33 cellular contexts compared by ENCODE assay signal in genomic region chr2:60875520-60875919, GRCh38.
"Had no signal": no experiment of that assay in that cellular context is flagged by ENCODE, and none has a peak within 500 bp of the region (broad histone marks: within the 10 kb centered on the region; RNA-seq: fewer than 3 reads in every experiment).

No MANE protein-coding gene starts in this region.

- H3K27me3 Mint-ChIP-seq: activated CD4-positive, alpha-beta T cell treated with anti-CD3 and anti-CD28 coated beads for 36 hours; activated CD4-positive, alpha-beta T cell treated with anti-CD3 and anti-CD28 coated beads, Interleukin-2, amount 10 ng/mL, durations not matched to agents 7 days and 5 days; activated CD8-positive, alpha-beta memory T cell treated with anti-CD3 and anti-CD28 coated beads, Interleukin-2, amount 10 ng/mL, durations not matched to agents 7 days and 5 days; activated naive CD4-positive, alpha-beta T cell treated with anti-CD3 and anti-CD28 coated beads, Interleukin-2, amount 50 U/mL, for 24 hours; brain had no signal

- H3K36me3 Mint-ChIP-seq: activated naive CD4-positive, alpha-beta T cell treated with anti-CD3 and anti-CD28 coated beads, Interleukin-2, amount 50 U/mL, for 24 hours; brain had no signal

- DNase-seq: activated CD4-positive, alpha-beta T cell treated with anti-CD3 and anti-CD28 coated beads for 36 hours; activated CD4-positive, alpha-beta T cell treated with anti-CD3 and anti-CD28 coated beads, Interleukin-2, amount 10 ng/mL, durations not matched to agents 7 days and 5 days; activated CD4-positive, alpha-beta T cell treated with anti-CD3 and anti-CD28 coated beads, Interleukin-2, amount 50 U/mL, for 48 hours; activated CD8-positive, alpha-beta memory T cell treated with anti-CD3 and anti-CD28 coated beads for 24 hours; activated CD8-positive, alpha-beta memory T cell treated with anti-CD3 and anti-CD28 coated beads, Interleukin-2, amount 10 ng/mL, durations not matched to agents 7 days and 5 days; activated CD8-positive, alpha-beta memory T cell treated with anti-CD3 and anti-CD28 coated beads, Interleukin-2, amount 50 U/mL, for 48 hours; activated gamma-delta T cell; activated naive CD4-positive, alpha-beta T cell treated with Interleukin-2 at 50 U/mL for 16 hours; anterior cingulate cortex; caudate nucleus; cerebellar nuclear complex; Kasumi-1; KG1; MG63; NCI-H1048; NCI-H1105 treated with DMSO at 0.1 percent for 48 hours; NCI-H1436; NCI-H1694; NCI-H2029; NCI-H2171; NCI-H510A; NCI-H526; NCI-H748 treated with DMSO at 0.1 percent for 48 hours; NK-92 treated with Interleukin-12 subunit alpha and Interleukin-12 subunit beta, amount 100 ng/mL, for 24 hours; OCI-M1; SHP77; SJCRH30 had no signal

- H3K4me3 Mint-ChIP-seq: activated CD4-positive, alpha-beta T cell treated with anti-CD3 and anti-CD28 coated beads for 36 hours; activated CD4-positive, alpha-beta T cell treated with anti-CD3 and anti-CD28 coated beads, Interleukin-2, amount 10 ng/mL, durations not matched to agents 7 days and 5 days; activated CD8-positive, alpha-beta memory T cell treated with anti-CD3 and anti-CD28 coated beads, Interleukin-2, amount 10 ng/mL, durations not matched to agents 7 days and 5 days; activated naive CD4-positive, alpha-beta T cell treated with anti-CD3 and anti-CD28 coated beads, Interleukin-2, amount 50 U/mL, for 24 hours; brain; T-helper 1 cell treated with Interleukin-12 subunit alpha and Interleukin-12 subunit beta and Interleukin-4 antibody, amounts not matched to agents 30 μg/mL and 1 μg/mL, for 36 hours; T-helper 2 cell treated with Interferon-gamma antibody and Interleukin-4, amounts not matched to agents 5 μg/mL and 100 μg/mL, for 36 hours had no signal

- H3K27ac Mint-ChIP-seq: activated CD4-positive, alpha-beta T cell treated with anti-CD3 and anti-CD28 coated beads for 36 hours; activated CD4-positive, alpha-beta T cell treated with anti-CD3 and anti-CD28 coated beads, Interleukin-2, amount 10 ng/mL, durations not matched to agents 7 days and 5 days; activated CD8-positive, alpha-beta memory T cell treated with anti-CD3 and anti-CD28 coated beads, Interleukin-2, amount 10 ng/mL, durations not matched to agents 7 days and 5 days; activated naive CD4-positive, alpha-beta T cell treated with anti-CD3 and anti-CD28 coated beads, Interleukin-2, amount 50 U/mL, for 24 hours; activated T-helper 2 cell treated with anti-CD3 and anti-CD28 coated beads, Interferon-gamma antibody, Interleukin-2, Interleukin-4, amounts not matched to agents 10 μg/mL and 5 μg/mL and 100 μg/mL, durations not matched to agents 14 hours and 24 hours and 36 hours; brain; T-helper 1 cell treated with Interleukin-12 subunit alpha and Interleukin-12 subunit beta and Interleukin-4 antibody, amounts not matched to agents 30 μg/mL and 1 μg/mL, for 36 hours; T-helper 2 cell treated with Interferon-gamma antibody and Interleukin-4, amounts not matched to agents 5 μg/mL and 100 μg/mL, for 36 hours had no signal

- H3K9me3 Mint-ChIP-seq: activated naive CD4-positive, alpha-beta T cell treated with anti-CD3 and anti-CD28 coated beads, Interleukin-2, amount 50 U/mL, for 24 hours; T-helper 1 cell treated with Interleukin-12 subunit alpha and Interleukin-12 subunit beta and Interleukin-4 antibody, amounts not matched to agents 30 μg/mL and 1 μg/mL, for 36 hours; T-helper 2 cell treated with Interferon-gamma antibody and Interleukin-4, amounts not matched to agents 5 μg/mL and 100 μg/mL, for 36 hours had no signal

- ATAC-seq: activated CD4-positive, alpha-beta T cell treated with anti-CD3 and anti-CD28 coated beads for 36 hours; activated CD4-positive, CD25-positive, alpha-beta regulatory T cell treated with anti-CD3 and anti-CD28 coated beads, Interleukin-2, amount 50 U/mL, for 24 hours; activated CD8-positive, alpha-beta memory T cell treated with anti-CD3 and anti-CD28 coated beads, Interleukin-2, amount 10 ng/mL, durations not matched to agents 7 days and 5 days had no signal
